In genomic region chr17:8109669-8110455, GRCh38 we compare ENCODE assay signal across 1 cellular context.
A peak's percentile ranks its signal among the peaks of the same experiment; 100 is the strongest.
TF ChIP-seq lines count a peak whose summit lies in the region.

No MANE protein-coding gene starts in this region.

TF ChIP-seq in GM12878, 131 proteins besides CTCF, POLR2A, EP300 and RAD21:
- TF ChIP-seq SMARCA5 (IDR thresholded peaks at IDR 0.05), result peak; percentile 62; the same call in 1 of the 2 replicates
- peak; percentile 63 for TF ChIP-seq USF1 (IDR thresholded peaks at IDR 0.05; ENCODE audit: borderline replicate concordance, extremely low read length, insufficient read depth, low read depth, low read length)
- TF ChIP-seq DPF2 (IDR thresholded peaks at IDR 0.05), result no peak
- TF ChIP-seq RUNX3 (IDR thresholded peaks at IDR 0.05; ENCODE audit: low read length), result 0 out of 2 replicates have a peak, but pooled peaks have one; percentile 28
- no peak for TF ChIP-seq MEF2A (IDR thresholded peaks at IDR 0.05; ENCODE audit: insufficient read depth, low read depth, low read length)
- TF ChIP-seq HDGF (IDR thresholded peaks at IDR 0.05), result 0 out of 2 replicates have a peak, but pooled peaks have one; percentile 58
- TF ChIP-seq CUX1 (IDR thresholded peaks at IDR 0.05; ENCODE audit: insufficient replicate concordance, low read depth, low read length), result no peak
- TF ChIP-seq YY1 (IDR thresholded peaks at IDR 0.05; ENCODE audit: low read depth, low read length), result peak; percentile 81
- TF ChIP-seq IKZF1 (conservative IDR thresholded peaks at IDR 0.05), result peak; percentile 39; the same call in 1 of the 2 replicates
- TF ChIP-seq NBN (IDR thresholded peaks at IDR 0.05), result 0 out of 2 replicates have a peak, but pooled peaks have one; percentile 32
- TF ChIP-seq KAT2A (conservative IDR thresholded peaks at IDR 0.05; ENCODE audit: control insufficient read depth, low read depth, low read length), result no peak
- TF ChIP-seq CHD2 (IDR thresholded peaks at IDR 0.05; ENCODE audit: borderline replicate concordance, low read depth, low read length), result 0 out of 2 replicates have a peak, but pooled peaks have one; percentile 33
- peak; percentile 87 for TF ChIP-seq SMC3 (IDR thresholded peaks at IDR 0.05; ENCODE audit: borderline replicate concordance, low read length)
- TF ChIP-seq IKZF2 (IDR thresholded peaks at IDR 0.05), result no peak
- TF ChIP-seq TCF12 (IDR thresholded peaks at IDR 0.05; ENCODE audit: low read depth, low read length), result 0 out of 2 replicates have a peak, but pooled peaks have one; percentile 14
- 0 out of 2 replicates have a peak, but pooled peaks have one; percentile 25 for TF ChIP-seq ZNF207 (IDR thresholded peaks at IDR 0.05; ENCODE audit: borderline replicate concordance)
- TF ChIP-seq SUZ12 (IDR thresholded peaks at IDR 0.05; ENCODE audit: unreplicated experiment), result no peak
- TF ChIP-seq BHLHE40 (IDR thresholded peaks at IDR 0.05; ENCODE audit: borderline replicate concordance in 1 of 2, low read depth in 2 of 2, low read length in 1 of 2), result peak in 1 of 2 experiments; percentile 80; a peak in 2 of 4 replicates
